ENCODE assay signal across 9 cellular contexts in the genomic region with DNA sequence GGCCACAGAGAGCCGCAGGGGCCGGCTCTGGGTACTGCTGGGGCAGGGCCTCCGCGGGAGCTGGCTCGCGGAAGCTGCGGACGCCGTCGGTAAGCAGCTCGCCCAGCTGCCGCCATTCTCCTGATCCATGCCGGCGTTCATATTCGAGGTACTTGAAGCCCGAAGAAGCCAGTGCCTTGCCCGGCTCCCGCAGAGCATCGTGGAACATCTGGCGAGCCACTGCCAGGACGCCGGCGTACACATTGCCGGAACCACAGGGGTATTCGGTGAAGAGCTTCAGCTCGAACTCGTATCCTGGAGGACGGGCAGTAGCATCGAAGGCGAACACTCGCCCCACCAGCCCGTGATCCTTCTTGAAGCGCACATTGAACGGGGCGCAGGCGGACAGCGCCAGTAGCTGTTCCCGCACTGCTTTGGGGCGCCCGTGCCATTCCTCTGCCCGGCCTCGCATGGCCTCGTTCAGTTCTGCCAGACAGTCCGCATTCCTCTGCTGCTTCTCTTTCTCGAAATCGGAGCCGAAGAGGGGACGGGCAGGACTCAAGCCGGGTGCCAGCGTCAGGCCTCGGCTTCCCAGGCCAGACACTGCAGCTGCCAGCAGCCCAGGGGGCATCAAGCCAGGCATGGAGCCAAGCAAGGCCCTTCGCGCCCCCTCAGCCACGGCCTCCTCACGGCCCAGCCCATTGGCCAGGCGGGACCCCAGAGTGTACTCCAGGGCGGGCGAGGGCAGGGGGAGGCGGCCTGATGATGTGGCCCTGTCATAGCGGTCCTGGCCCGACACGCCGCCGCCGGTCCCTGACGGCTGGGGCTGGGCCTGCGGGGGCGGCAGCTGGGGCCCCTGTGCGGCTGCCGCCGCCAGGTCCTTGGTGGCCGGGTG. TPM values are rescaled to one million over a fixed set of nuclear protein-coding genes. Genes with fewer than 3 reads are reported as not detected.
DNase-seq lines count a peak whose midpoint lies in the region; ATAC-seq and TF ChIP-seq lines count a peak whose summit lies in the region.
"Had no signal": no experiment of that assay in that cellular context is flagged by ENCODE, and none has a peak within 500 bp of the region (broad histone marks: within the 10 kb centered on the region; RNA-seq: fewer than 3 reads in every experiment).

No MANE protein-coding gene starts in this region.

- peaks cover 3 to 39% of the 10 kb centered on the region in 2 experiments; a peak in 2 of 4 replicates for H3K4me1 ChIP-seq in SK-N-SH (ENCODE audit: control insufficient read depth in 1 of 2, insufficient read depth in 2 of 2, low read depth in 1 of 2, low read length in 1 of 2)
- H3K4me1 ChIP-seq in aorta (ENCODE audit: control insufficient read depth in 1 of 2, insufficient read depth in 2 of 2, low read length in 2 of 2): peaks cover 0 to 3% of the 10 kb centered on the region in 2 donors

- no peaks in the 10 kb centered on the region for H3K9me3 ChIP-seq in SK-N-SH
- H3K9me3 ChIP-seq in KOPT-K1 (ENCODE audit: insufficient read depth, low read length, poor library complexity, severe bottlenecking): no peaks in the 10 kb centered on the region
- no peaks in the 10 kb centered on the region for H3K9me3 ChIP-seq in aorta (ENCODE audit: control insufficient read depth, low read length)

- no TSS peak for BruUV-seq in MCF 10A (replicated peaks; lab: Mats Ljungman, UMichigan)

- peaks cover 18% of the 10 kb centered on the region for H3K36me3 Mint-ChIP-seq in MCF 10A (ENCODE audit: insufficient read depth, unreplicated experiment)
- H3K36me3 Mint-ChIP-seq in mesothelial cell of epicardium: peaks cover 3% of the 10 kb centered on the region

- no peak; the same call in 2 of the 3 replicates for ATAC-seq in SK-N-SH treated with all-trans-retinoic acid at 6 μM for 48 hours
- ATAC-seq in aorta (ENCODE audit: low FRiP score): no peak
- ATAC-seq in HG03139 (IDR thresholded peaks at IDR 0.05; ENCODE audit: unreplicated experiment): no peak

- peak overlapping the region; percentile 77 for H3K9ac ChIP-seq in SK-N-SH

- TF ChIP-seq RAD21 in SK-N-SH (IDR thresholded peaks at IDR 0.05; ENCODE audit: low read length): no peak

- H3K4me1 Mint-ChIP-seq in MCF 10A (ENCODE audit: insufficient read depth, unreplicated experiment): peaks cover 10% of the 10 kb centered on the region
- peaks cover 25% of the 10 kb centered on the region for H3K4me1 Mint-ChIP-seq in mesothelial cell of epicardium

- H3K27me3 ChIP-seq in SK-N-SH (ENCODE audit: insufficient read depth) (no peaks in the 10 kb centered on the region), aorta (ENCODE audit: control insufficient read depth in 1 of 2, insufficient read depth in 2 of 2, low read length in 1 of 2) (no peaks in the 10 kb centered on the region)

- TF ChIP-seq EP300 in SK-N-SH (IDR thresholded peaks at IDR 0.05; ENCODE audit: borderline replicate concordance in 1 of 2, low read depth in 1 of 2, low read length in 1 of 2): no peak

- peak overlapping the region; percentile 84 for H3K4me2 ChIP-seq in SK-N-SH

- H3K4me3 Mint-ChIP-seq in MCF 10A (ENCODE audit: unreplicated experiment) (peak overlapping the region; percentile 97), mesothelial cell of epicardium (peak overlapping the region; percentile 59)

- H3K36me3 ChIP-seq in SK-N-SH (replicated peaks in 1 of 2; ENCODE audit: control insufficient read depth in 1 of 2, insufficient read depth in 2 of 2, low read length in 1 of 2) (peaks cover 3 to 25% of the 10 kb centered on the region in 2 experiments), KOPT-K1 (ENCODE audit: insufficient read depth, low read length) (peaks cover 22% of the 10 kb centered on the region), aorta (ENCODE audit: control insufficient read depth in 1 of 2, insufficient read depth in 2 of 2, low read length in 1 of 2) (no peaks in the 10 kb centered on the region)

- 78% methylated on average over 31 of the region's 72 CpGs for WGBS in SK-N-SH (ENCODE audit: low lambda C conversion rate)
- 53 to 54% methylated on average over 68 to 72 of the region's 72 CpGs for WGBS in aorta, 2 donors

- H3K79me2 ChIP-seq in SK-N-SH (ENCODE audit: insufficient read depth): peaks cover 29% of the 10 kb centered on the region

- H3K27ac ChIP-seq in SK-N-SH (ENCODE audit: low read depth in 2 of 2, low read length in 1 of 2): peak overlapping the region; percentile 78 to 92; a peak in 3 of 4 replicates
- H3K27ac ChIP-seq in KOPT-K1 (ENCODE audit: low read depth, low read length, poor library complexity, severe bottlenecking): peak overlapping the region; percentile 92
- H3K27ac ChIP-seq in aorta (ENCODE audit: low read depth in 1 of 2, low read length in 2 of 2): no peak overlapping the region

- peaks cover 19% of the 10 kb centered on the region for H3F3A ChIP-seq in SK-N-SH (replicated peaks; ENCODE audit: insufficient read depth)

- DNase-seq in SK-N-SH: peak; percentile 82
- DNase-seq in MCF 10A (ENCODE audit: unreplicated experiment): no peak
- no peak for DNase-seq in mesothelial cell of epicardium (ENCODE audit: low spot score in 2 of 2, unreplicated experiment in 2 of 2)
- no peak for DNase-seq in aorta
- DNase-seq in NOMO-1 treated with DMSO at 0.1 percent for 48 hours (lab: John Stamatoyannopoulos, UW; ENCODE audit: unreplicated experiment): no peak

- H2AFZ ChIP-seq in SK-N-SH (ENCODE audit: low read depth): no peak overlapping the region

- intact Hi-C loops in MCF 10A (cut with micrococcal nuclease): loop anchor here (10.0 kb wide), 1 partner anchor 110 kb away; a partner anchor contains a TSS
- intact Hi-C loops in aorta (cut with DNase I): loop anchor here in 1 of 2 donors (5.0 kb wide), 1 partner anchor 68 kb away; a partner anchor contains a TSS

- peak overlapping the region; percentile 72 to 81 for H3K4me3 ChIP-seq in SK-N-SH (ENCODE audit: low read depth in 2 of 2, low read length in 1 of 2)
- H3K4me3 ChIP-seq in aorta (ENCODE audit: low read length in 2 of 2): peak overlapping the region; percentile 59 to 88

- H4K20me1 ChIP-seq in SK-N-SH (ENCODE audit: insufficient read depth): peaks cover 33% of the 10 kb centered on the region

- POLR2A ChIA-PET in SK-N-SH (lab: Yijun Ruan, JAX): no interaction called here
- POLR2A ChIA-PET in MCF 10A (lab: Yijun Ruan, JAX): interaction anchor here (1.1 to 4.0 kb wide), 10 partner anchors 15 to 321 kb away, joined by 3 to 46 read pairs (median 7); a partner anchor contains a TSS

- H3K9me2 ChIP-seq in SK-N-SH: no peaks in the 10 kb centered on the region

- H3K9me3 Mint-ChIP-seq in MCF 10A (ENCODE audit: unreplicated experiment) (no peaks in the 10 kb centered on the region), mesothelial cell of epicardium (no peaks in the 10 kb centered on the region)

- H3K27ac Mint-ChIP-seq in MCF 10A (ENCODE audit: low read depth, unreplicated experiment) (no peak overlapping the region), mesothelial cell of epicardium (no peak overlapping the region)

- no peaks in the 10 kb centered on the region for H3K27me3 Mint-ChIP-seq in MCF 10A (ENCODE audit: insufficient read depth, unreplicated experiment)
- no peaks in the 10 kb centered on the region for H3K27me3 Mint-ChIP-seq in mesothelial cell of epicardium (ENCODE audit: low read depth)

- no peak for TF ChIP-seq CTCF in SK-N-SH (IDR thresholded peaks at IDR 0.05)
- no peak for TF ChIP-seq CTCF in MCF 10A (IDR thresholded peaks at IDR 0.05; ENCODE audit: unreplicated experiment)
- no peak for TF ChIP-seq CTCF in mesothelial cell of epicardium (IDR thresholded peaks at IDR 0.05; ENCODE audit: unreplicated experiment)

- CTCF ChIA-PET in SK-N-SH (lab: Yijun Ruan, JAX): interaction anchor here (1.1 to 9.9 kb wide), 5 partner anchors 17 to 193 kb away, joined by 3 to 130 read pairs (median 13); a partner anchor contains a TSS
- CTCF ChIA-PET in MCF 10A (lab: Yijun Ruan, JAX): interaction anchor here (0.5 to 1.7 kb wide), 6 partner anchors 18 to 757 kb away, joined by 3 read pairs; a partner anchor contains a TSS

TF ChIP-seq in SK-N-SH, 30 proteins besides CTCF, POLR2A, EP300 and RAD21:
- TF ChIP-seq NFIC (IDR thresholded peaks at IDR 0.05; ENCODE audit: borderline replicate concordance): no peak
- TF ChIP-seq MXI1 (IDR thresholded peaks at IDR 0.05; ENCODE audit: low read depth, low read length): peak; percentile 14; the same call in 1 of the 2 replicates
TF ChIP-seq in SK-N-SH: peak in this region for 1.

RNA-seq across cellular contexts. Expression of a gene that starts 1.0 kb away (rescaled TPM):
- 11.8 and 16.8 TPM in 2 replicates for polyA plus RNA-seq in SK-N-SH (2012; rRNA removed)
- 7.0 and 11.8 TPM in 2 replicates for polyA plus RNA-seq in SK-N-SH (2012; cell fraction: cytosol; rRNA removed)
- 12.2 and 14.1 TPM in 2 replicates for polyA plus RNA-seq in SK-N-SH (2012; cell fraction: nucleus; rRNA removed)
- total RNA-seq in MCF 10A (2022): 14.7 and 18.1 TPM in 2 replicates
- 33.8 to 34.6 TPM (median 34.1 TPM) in 3 replicates for total RNA-seq in mesothelial cell of epicardium
- 10 to 100 TPM; 15.6 to 17.7 TPM for total RNA-seq in aorta
- polyA plus RNA-seq in aorta: 10 to 100 TPM in 1 of 2 donors, 1 to 10 TPM in 1; 4.1 to 13.3 TPM

RNA-seq across cellular contexts. Expression of a gene that starts 17.5 kb away (rescaled TPM):
- polyA plus RNA-seq in SK-N-SH (2012; rRNA removed) (2.8 and 5.1 TPM in 2 replicates), aorta (1 to 10 TPM; 4.9 to 8.3 TPM)
- 3.2 and 4.8 TPM in 2 replicates for polyA plus RNA-seq in SK-N-SH (2012; cell fraction: cytosol; rRNA removed)
- 11.0 and 16.2 TPM in 2 replicates for polyA plus RNA-seq in SK-N-SH (2012; cell fraction: nucleus; rRNA removed)
- total RNA-seq in MCF 10A (2022) (5.5 and 7.0 TPM in 2 replicates), mesothelial cell of epicardium (10.4 to 11.5 TPM (median 10.9 TPM) in 3 replicates), aorta (1 to 10 TPM; 5.6 to 7.3 TPM)

RNA-seq across cellular contexts. Expression of a gene that starts 20.8 kb away (rescaled TPM):
- polyA plus RNA-seq in SK-N-SH (2012; rRNA removed): 0.97 and 1.5 TPM in 2 replicates
- polyA plus RNA-seq in SK-N-SH (2012; cell fraction: cytosol; rRNA removed): 0.91 and 1.0 TPM in 2 replicates
- 0.48 and 0.82 TPM in 2 replicates for polyA plus RNA-seq in SK-N-SH (2012; cell fraction: nucleus; rRNA removed)
- total RNA-seq in MCF 10A (2022): not detected in 2 replicates
- not detected in 3 replicates for total RNA-seq in mesothelial cell of epicardium
- under 1 TPM in 1 of 2 donors, not detected in 1; 0.23 TPM for total RNA-seq in aorta
- polyA plus RNA-seq in aorta: 1 to 10 TPM in 1 of 2 donors, not detected in 1; 3.6 TPM

RNA-seq across cellular contexts. Expression of a gene that starts 22.0 kb away (rescaled TPM):
- polyA plus RNA-seq in SK-N-SH (2012; rRNA removed) (76.3 and 92.7 TPM in 2 replicates), aorta (10 to 100 TPM; 22.4 to 98.6 TPM)
- 31.3 and 45.6 TPM in 2 replicates for polyA plus RNA-seq in SK-N-SH (2012; cell fraction: cytosol; rRNA removed)
- polyA plus RNA-seq in SK-N-SH (2012; cell fraction: nucleus; rRNA removed): 170 and 185 TPM in 2 replicates
- total RNA-seq in MCF 10A (2022) (77.4 and 86.2 TPM in 2 replicates), mesothelial cell of epicardium (89.3 to 93.4 TPM (median 92.6 TPM) in 3 replicates), aorta (10 to 100 TPM; 49.8 to 52.0 TPM)

RNA-seq across cellular contexts. Expression of a gene that starts 29.7 kb away (rescaled TPM):
- polyA plus RNA-seq in SK-N-SH (2012; rRNA removed) (not detected in 2 replicates), aorta (not detected)
- polyA plus RNA-seq in SK-N-SH (2012; cell fraction: cytosol; rRNA removed): not detected in 2 replicates
- polyA plus RNA-seq in SK-N-SH (2012; cell fraction: nucleus; rRNA removed): not detected in 2 replicates
- total RNA-seq in MCF 10A (2022) (not detected in 2 replicates), mesothelial cell of epicardium (not detected in 3 replicates), aorta (not detected)
- polyA plus RNA-seq: adipose tissue had no signal

Comparison
In these comparisons a context has a peak if more than half of its experiments do, and no peak if none do; other contexts are left out.
1. H3K27ac ChIP-seq: peak in SK-N-SH (2 of 2) and KOPT-K1 (single experiment); none in aorta (0 of 2).